Comparison of ENCODE assay signal across 18 cellular contexts in genomic region chr20:40959325-40960092, GRCh38.
"Had no signal": no experiment of that assay in that cellular context is flagged by ENCODE, and none has a peak within 500 bp of the region (broad histone marks: within the 10 kb centered on the region; RNA-seq: fewer than 3 reads in every experiment).

No MANE protein-coding gene starts in this region.

- H3K27ac Mint-ChIP-seq: activated CD4-positive, alpha-beta T cell treated with anti-CD3 and anti-CD28 coated beads for 36 hours; activated naive CD4-positive, alpha-beta T cell treated with anti-CD3 and anti-CD28 coated beads, Interleukin-2, amount 50 U/mL, for 72 hours; naive thymus-derived CD4-positive, alpha-beta T cell; T-helper 17 cell had no signal

- H3K27me3 Mint-ChIP-seq: activated CD4-positive, alpha-beta T cell treated with anti-CD3 and anti-CD28 coated beads for 36 hours had no signal

- H3K4me3 ChIP-seq: body of pancreas, hepatocyte, mucosa of descending colon, right atrium auricular region, upper lobe of right lung had no signal

- H3K9me3 ChIP-seq: body of pancreas, mucosa of descending colon, right atrium auricular region, upper lobe of right lung had no signal

- ATAC-seq: activated CD4-positive, alpha-beta T cell treated with anti-CD3 and anti-CD28 coated beads for 36 hours; activated naive CD4-positive, alpha-beta T cell treated with anti-CD3 and anti-CD28 coated beads, Interleukin-2, amount 50 U/mL, for 72 hours; activated T-cell treated with anti-CD3 and anti-CD28 coated beads, Interleukin-2, amount 50 U/mL, for 4 hours; body of pancreas; esophagus mucosa; left lobe of liver; mucosa of descending colon; naive thymus-derived CD4-positive, alpha-beta T cell; stimulated activated naive CD8-positive, alpha-beta T cell treated with anti-CD3 and anti-CD28 coated beads, Interleukin-15, Interleukin-2, amounts not matched to agents 100 U/mL and 50 U/mL, for 24 hours; T-helper 17 cell; upper lobe of right lung had no signal

- H3K36me3 ChIP-seq: right atrium auricular region, upper lobe of right lung had no signal

- H3K27me3 ChIP-seq: body of pancreas, hepatocyte, right atrium auricular region, upper lobe of right lung had no signal

- H3K9me3 Mint-ChIP-seq: activated T-cell treated with anti-CD3 and anti-CD28 coated beads, Interleukin-2, amount 50 U/mL, for 4 hours; naive thymus-derived CD4-positive, alpha-beta T cell had no signal

- H3K4me3 Mint-ChIP-seq: activated CD4-positive, alpha-beta T cell treated with anti-CD3 and anti-CD28 coated beads for 36 hours; activated T-cell treated with anti-CD3 and anti-CD28 coated beads, Interleukin-2, amount 50 U/mL, for 4 hours; naive thymus-derived CD4-positive, alpha-beta T cell; T-helper 17 cell had no signal

- H3K36me3 Mint-ChIP-seq: activated naive CD4-positive, alpha-beta T cell treated with anti-CD3 and anti-CD28 coated beads, Interleukin-2, amount 50 U/mL, for 72 hours had no signal

- DNase-seq: activated CD4-positive, alpha-beta T cell treated with anti-CD3 and anti-CD28 coated beads for 36 hours; activated effector memory CD4-positive, alpha-beta T cell treated with Interleukin-2 at 50 U/mL for 16 hours; activated T-cell treated with anti-CD3 and anti-CD28 coated beads, Interleukin-2, amount 50 U/mL, for 4 hours; amygdala; body of pancreas; caudate nucleus; mucosa of descending colon; small intestine; stimulated activated CD4-positive, alpha-beta T cell treated with anti-CD3 and anti-CD28 coated beads, Interleukin-4, amount 100 ng/mL, for 24 hours; stimulated activated naive CD8-positive, alpha-beta T cell treated with anti-CD3 and anti-CD28 coated beads, Interleukin-15, Interleukin-2, amounts not matched to agents 100 U/mL and 50 U/mL, for 24 hours; T-helper 17 cell; upper lobe of right lung had no signal
